40 cellular contexts compared by ENCODE assay signal in the genomic region with DNA sequence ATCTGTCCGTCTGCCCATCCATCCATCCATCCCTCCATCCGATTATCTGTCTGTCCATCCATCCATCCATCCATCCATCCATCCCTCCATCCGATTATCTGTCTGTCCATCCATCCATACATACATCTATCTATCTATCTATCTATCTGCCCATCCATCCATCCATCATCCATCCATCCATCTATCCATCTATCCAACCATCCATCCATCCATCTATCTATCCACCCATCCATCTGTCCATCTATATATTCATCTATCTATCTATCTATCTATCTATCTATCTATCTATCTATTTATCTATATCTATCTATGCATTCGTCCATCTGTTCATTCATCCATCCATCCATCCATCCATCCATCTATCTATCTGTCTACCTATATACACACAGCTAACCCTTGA.
"Had no signal": no experiment of that assay in that cellular context is flagged by ENCODE, and none has a peak within 500 bp of the region (broad histone marks: within the 10 kb centered on the region; RNA-seq: fewer than 3 reads in every experiment).

No MANE protein-coding gene starts in this region.

- H3K4me1 Mint-ChIP-seq: activated naive CD4-positive, alpha-beta T cell treated with anti-CD3 and anti-CD28 coated beads, Interleukin-2, amount 10 ng/mL, durations not matched to agents 7 days and 5 days; activated naive CD4-positive, alpha-beta T cell treated with anti-CD3 and anti-CD28 coated beads, Interleukin-2, amount 50 U/mL, for 24 hours; activated naive CD8-positive, alpha-beta T cell treated with anti-CD3 and anti-CD28 coated beads for 36 hours; activated naive CD8-positive, alpha-beta T cell treated with anti-CD3 and anti-CD28 coated beads, Interleukin-2, amount 10 ng/mL, durations not matched to agents 7 days and 5 days; activated naive CD8-positive, alpha-beta T cell treated with anti-CD3 and anti-CD28 coated beads, Interleukin-2, amount 50 U/mL, for 24 hours; activated T-helper 17 cell treated with anti-CD3 and anti-CD28 coated beads, Interleukin-2, amount 50 U/mL, for 72 hours; brain; central memory CD8-positive, alpha-beta T cell had no signal

- H3K4me3 Mint-ChIP-seq: activated naive CD4-positive, alpha-beta T cell treated with anti-CD3 and anti-CD28 coated beads for 36 hours; activated naive CD4-positive, alpha-beta T cell treated with anti-CD3 and anti-CD28 coated beads, Interleukin-2, amount 10 ng/mL, durations not matched to agents 7 days and 5 days; activated naive CD4-positive, alpha-beta T cell treated with anti-CD3 and anti-CD28 coated beads, Interleukin-2, amount 50 U/mL, for 24 hours; activated naive CD8-positive, alpha-beta T cell; activated naive CD8-positive, alpha-beta T cell treated with anti-CD3 and anti-CD28 coated beads for 36 hours; activated naive CD8-positive, alpha-beta T cell treated with anti-CD3 and anti-CD28 coated beads, Interleukin-2, amount 10 ng/mL, durations not matched to agents 7 days and 5 days; activated naive CD8-positive, alpha-beta T cell treated with anti-CD3 and anti-CD28 coated beads, Interleukin-2, amount 50 U/mL, for 24 hours; activated T-cell treated with anti-CD3 and anti-CD28 coated beads, Interleukin-2, amount 50 U/mL, for 24 hours; activated T-cell treated with anti-CD3 and anti-CD28 coated beads, Interleukin-2, amount 50 U/mL, for 4 hours; activated T-cell treated with anti-CD3 and anti-CD28 coated beads, Interleukin-2, amount 50 U/mL, for 72 hours; activated T-helper 1 cell treated with anti-CD3 and anti-CD28 coated beads, Interleukin-12 subunit alpha, Interleukin-12 subunit beta, Interleukin-2, Interleukin-4 antibody, amounts not matched to agents 30 ng/mL and 10 ng/mL and 1 ng/mL, durations not matched to agents 14 hours and 24 hours and 36 hours; activated T-helper 17 cell treated with anti-CD3 and anti-CD28 coated beads, Interleukin-2, amount 50 U/mL, for 72 hours; brain; central memory CD8-positive, alpha-beta T cell had no signal

- H3K36me3 Mint-ChIP-seq: activated naive CD4-positive, alpha-beta T cell treated with anti-CD3 and anti-CD28 coated beads, Interleukin-2, amount 10 ng/mL, durations not matched to agents 7 days and 5 days; activated naive CD4-positive, alpha-beta T cell treated with anti-CD3 and anti-CD28 coated beads, Interleukin-2, amount 50 U/mL, for 24 hours; activated naive CD4-positive, alpha-beta T cell treated with anti-CD3 and anti-CD28 coated beads, Interleukin-2, amount 50 U/mL, for 72 hours; activated naive CD8-positive, alpha-beta T cell treated with anti-CD3 and anti-CD28 coated beads for 36 hours; activated naive CD8-positive, alpha-beta T cell treated with anti-CD3 and anti-CD28 coated beads, Interleukin-2, amount 10 ng/mL, durations not matched to agents 7 days and 5 days; brain had no signal

- DNase-seq: activated effector memory CD4-positive, alpha-beta T cell treated with anti-CD3 and anti-CD28 coated beads, Interleukin-2, amount 50 U/mL, for 16 hours; activated effector memory CD4-positive, alpha-beta T cell treated with Interleukin-2 at 50 U/mL for 16 hours; activated gamma-delta T cell; activated gamma-delta T cell treated with Interleukin-2 at 50 U/mL for 16 hours; activated naive CD4-positive, alpha-beta T cell; activated naive CD4-positive, alpha-beta T cell treated with anti-CD3 and anti-CD28 coated beads for 36 hours; activated naive CD4-positive, alpha-beta T cell treated with anti-CD3 and anti-CD28 coated beads, Interleukin-2, amount 10 ng/mL, durations not matched to agents 7 days and 5 days; activated naive CD4-positive, alpha-beta T cell treated with anti-CD3 and anti-CD28 coated beads, Interleukin-2, amount 50 U/mL, for 16 hours; activated naive CD4-positive, alpha-beta T cell treated with Interleukin-2 at 50 U/mL for 16 hours; activated naive CD8-positive, alpha-beta T cell treated with anti-CD3 and anti-CD28 coated beads for 36 hours; activated naive CD8-positive, alpha-beta T cell treated with anti-CD3 and anti-CD28 coated beads, Interleukin-2, amount 10 ng/mL, durations not matched to agents 7 days and 5 days; activated naive CD8-positive, alpha-beta T cell treated with anti-CD3 and anti-CD28 coated beads, Interleukin-2, amount 50 U/mL, for 24 hours; activated T-cell treated with anti-CD3 and anti-CD28 coated beads, Interleukin-2, amount 50 U/mL, for 1 hour; activated T-cell treated with anti-CD3 and anti-CD28 coated beads, Interleukin-2, amount 50 U/mL, for 24 hours; activated T-cell treated with anti-CD3 and anti-CD28 coated beads, Interleukin-2, amount 50 U/mL, for 4 hours; activated T-cell treated with anti-CD3 and anti-CD28 coated beads, Interleukin-2, amount 50 U/mL, for 48 hours; activated T-cell treated with anti-CD3 and anti-CD28 coated beads, Interleukin-2, amount 50 U/mL, for 72 hours; adrenal gland; amniotic stem cell; amygdala; anterior cingulate cortex; aorta; body of pancreas; brain microvascular endothelial cell; caudate nucleus; central memory CD4-positive, alpha-beta T cell; cerebellar nuclear complex had no signal

- H3K27me3 Mint-ChIP-seq: activated naive CD4-positive, alpha-beta T cell treated with anti-CD3 and anti-CD28 coated beads, Interleukin-2, amount 10 ng/mL, durations not matched to agents 7 days and 5 days; activated naive CD8-positive, alpha-beta T cell treated with anti-CD3 and anti-CD28 coated beads for 36 hours; activated naive CD8-positive, alpha-beta T cell treated with anti-CD3 and anti-CD28 coated beads, Interleukin-2, amount 10 ng/mL, durations not matched to agents 7 days and 5 days; central memory CD8-positive, alpha-beta T cell had no signal

- FAIRE-seq: astrocyte, bronchial epithelial cell had no signal

- H3K4me1 ChIP-seq: adrenal gland, ascending aorta, body of pancreas, breast epithelium had no signal

- H3K27me3 ChIP-seq: adrenal gland, ascending aorta, body of pancreas, brain microvascular endothelial cell, breast epithelium, cardiac muscle cell had no signal

- H3K9me3 ChIP-seq: adrenal gland, ascending aorta, body of pancreas, breast epithelium had no signal

- H3K36me3 ChIP-seq: adrenal gland, ascending aorta, brain microvascular endothelial cell, breast epithelium, cardiac muscle cell had no signal

- H3K27ac ChIP-seq: adrenal gland, ascending aorta, body of pancreas, brain microvascular endothelial cell, breast epithelium, cardiac muscle cell had no signal

- H3K4me3 ChIP-seq: adrenal gland, ascending aorta, body of pancreas, breast epithelium, cardiac muscle cell had no signal

- ATAC-seq: activated naive CD4-positive, alpha-beta T cell treated with anti-CD3 and anti-CD28 coated beads, Interleukin-2, amount 50 U/mL, for 72 hours; activated naive CD8-positive, alpha-beta T cell treated with anti-CD3 and anti-CD28 coated beads, Interleukin-2, amount 50 U/mL, for 24 hours; activated T-cell treated with anti-CD3 and anti-CD28 coated beads, Interleukin-2, amount 50 U/mL, for 4 hours; activated T-cell treated with anti-CD3 and anti-CD28 coated beads, Interleukin-2, amount 50 U/mL, for 72 hours; activated T-helper 17 cell treated with anti-CD3 and anti-CD28 coated beads, Interleukin-2, amount 50 U/mL, for 72 hours; body of pancreas had no signal

- H3K27ac Mint-ChIP-seq: activated naive CD4-positive, alpha-beta T cell treated with anti-CD3 and anti-CD28 coated beads for 36 hours; activated naive CD4-positive, alpha-beta T cell treated with anti-CD3 and anti-CD28 coated beads, Interleukin-2, amount 10 ng/mL, durations not matched to agents 7 days and 5 days; activated naive CD4-positive, alpha-beta T cell treated with anti-CD3 and anti-CD28 coated beads, Interleukin-2, amount 50 U/mL, for 24 hours; activated naive CD4-positive, alpha-beta T cell treated with anti-CD3 and anti-CD28 coated beads, Interleukin-2, amount 50 U/mL, for 72 hours; activated naive CD8-positive, alpha-beta T cell; activated naive CD8-positive, alpha-beta T cell treated with anti-CD3 and anti-CD28 coated beads for 36 hours; activated naive CD8-positive, alpha-beta T cell treated with anti-CD3 and anti-CD28 coated beads, Interleukin-2, amount 10 ng/mL, durations not matched to agents 7 days and 5 days; activated naive CD8-positive, alpha-beta T cell treated with anti-CD3 and anti-CD28 coated beads, Interleukin-2, amount 50 U/mL, for 24 hours; activated T-cell treated with anti-CD3 and anti-CD28 coated beads, Interleukin-2, amount 50 U/mL, for 24 hours; activated T-cell treated with anti-CD3 and anti-CD28 coated beads, Interleukin-2, amount 50 U/mL, for 72 hours; activated T-helper 1 cell treated with anti-CD3 and anti-CD28 coated beads, Interleukin-12 subunit alpha, Interleukin-12 subunit beta, Interleukin-2, Interleukin-4 antibody, amounts not matched to agents 30 ng/mL and 10 ng/mL and 1 ng/mL, durations not matched to agents 14 hours and 24 hours and 36 hours; activated T-helper 17 cell treated with anti-CD3 and anti-CD28 coated beads, Interleukin-2, amount 50 U/mL, for 72 hours; activated T-helper 2 cell treated with anti-CD3 and anti-CD28 coated beads, Interferon-gamma antibody, Interleukin-2, Interleukin-4, amounts not matched to agents 10 μg/mL and 5 μg/mL and 100 μg/mL, durations not matched to agents 14 hours and 24 hours and 36 hours; brain had no signal
